1 cellular context compared by ENCODE assay signal in the genomic region with DNA sequence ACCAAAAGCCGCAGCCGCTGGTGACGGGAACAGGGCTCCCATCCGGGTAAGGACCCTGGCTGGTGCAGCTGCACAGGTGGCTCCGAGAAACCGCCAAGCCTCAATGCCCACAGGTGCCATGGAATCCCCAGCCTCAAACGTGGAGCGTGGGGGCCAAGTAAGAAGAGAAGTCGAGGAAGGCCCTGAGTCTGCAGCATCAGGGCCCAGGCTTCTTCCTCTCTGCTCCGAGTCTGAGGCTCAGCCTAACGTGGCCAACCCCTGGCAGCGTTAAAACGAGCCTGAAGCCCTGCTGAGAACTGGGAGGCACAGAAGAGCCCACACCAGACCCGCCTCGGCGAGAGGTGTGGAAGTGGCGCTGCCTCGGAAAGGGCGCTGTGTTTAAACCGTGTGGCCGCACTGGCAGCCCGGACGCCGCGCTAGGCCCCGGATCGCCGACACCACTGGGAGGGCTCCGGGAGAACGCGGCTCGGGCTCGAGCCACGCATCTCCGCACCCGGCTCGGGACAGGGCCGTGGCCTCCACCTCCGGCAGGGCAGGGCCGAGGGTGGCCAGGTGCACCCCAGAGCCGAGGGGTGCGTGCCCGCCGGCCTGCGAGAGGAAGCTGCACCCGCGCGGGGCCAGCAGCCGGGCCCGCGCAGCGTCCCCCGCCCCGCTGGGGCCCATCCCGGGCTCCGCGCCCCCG.
TF ChIP-seq lines count a peak whose summit lies in the region.

No MANE protein-coding gene starts in this region.

TF ChIP-seq in H1, 55 proteins besides CTCF, POLR2A, EP300 and RAD21:
- peak in 1 of 2 experiments; percentile 19; a peak in 1 of 4 replicates for TF ChIP-seq SIN3A (conservative IDR thresholded peaks at IDR 0.05 in 1 of 2, IDR thresholded peaks at IDR 0.05 in 1 of 2; ENCODE audit: low read depth in 1 of 2, low read length in 2 of 2)
- peak; percentile 54 for TF ChIP-seq KDM4A (IDR thresholded peaks at IDR 0.05; ENCODE audit: low read depth, low read length, severe bottlenecking)
- no peak for TF ChIP-seq NANOG (IDR thresholded peaks at IDR 0.05; ENCODE audit: insufficient read depth, low read depth, low read length, poor library complexity, severe bottlenecking)
